Comparison of ENCODE assay signal across 32 cellular contexts in genomic region chr18:63247506-63248394, GRCh38.
DNase-seq lines count a peak whose midpoint lies in the region; ATAC-seq and TF ChIP-seq lines count a peak whose summit lies in the region.
"Had no signal": no experiment of that assay in that cellular context is flagged by ENCODE, and none has a peak within 500 bp of the region (broad histone marks: within the 10 kb centered on the region; RNA-seq: fewer than 3 reads in every experiment).

No MANE protein-coding gene starts in this region.

- H3K4me3 ChIP-seq in right atrium auricular region, result no peak overlapping the region
- H3K4me3 ChIP-seq in esophagus squamous epithelium, result no peak overlapping the region
- no peak overlapping the region for H3K4me3 ChIP-seq in urinary bladder (ENCODE audit: low read depth, low read length)
- H3K4me3 ChIP-seq: mucosa of descending colon, SJCRH30, smooth muscle cell, upper lobe of right lung had no signal

- H3K27ac ChIP-seq in right atrium auricular region (peak overlapping the region in 1 of 2 donors; percentile 2), esophagus squamous epithelium (peak overlapping the region in 3 of 4 donors; percentile 34 to 50 (median 49)), urinary bladder (ENCODE audit: low read depth) (peak overlapping the region; percentile 45)
- H3K27ac ChIP-seq: SJCRH30, upper lobe of right lung, VCaP had no signal

- POLR2A ChIA-PET in HEK293T (lab: Yijun Ruan, JAX), result no interaction called here

- TF ChIP-seq POLR2A in esophagus squamous epithelium (IDR thresholded peaks at IDR 0.05), result no peak

- intact Hi-C loops in Right ventricle myocardium inferior (cut with DNase I), result no loop called here
- intact Hi-C loops in esophagus squamous epithelium (cut with DNase I), result no loop called here
- intact Hi-C loops in sciatic nerve (cut with DNase I), result no loop called here

- CTCF ChIA-PET in HEK293T (lab: Yijun Ruan, JAX), result no interaction called here

- ATAC-seq in Right ventricle myocardium inferior (peak; percentile 33), sciatic nerve (peak; percentile 62)
- ATAC-seq: activated CD4-positive, alpha-beta T cell treated with anti-CD3 and anti-CD28 coated beads for 36 hours; activated CD8-positive, alpha-beta T cell treated with anti-CD3 and anti-CD28 coated beads, Interleukin-2, amount 10 ng/mL, durations not matched to agents 7 days and 5 days; CD8-positive, alpha-beta T cell; esophagus mucosa; mucosa of descending colon; natural killer cell treated with Interleukin-12 subunit alpha and Interleukin-12 subunit beta and Interleukin-15 and Interleukin-18, amount 100 ng/mL, for 72 hours; upper lobe of right lung had no signal

- DNase-seq in Right ventricle myocardium inferior (ENCODE audit: missing footprints), result no peak
- DNase-seq in right atrium auricular region (ENCODE audit: low spot score), result no peak
- no peak for DNase-seq in esophagus squamous epithelium (lab: John Stamatoyannopoulos, UW)
- DNase-seq in sciatic nerve (ENCODE audit: low spot score), result no peak
- DNase-seq in GDM1 (lab: John Stamatoyannopoulos, UW), result no peak
- no peak for DNase-seq in HEK293T (ENCODE audit: extremely low spot score)
- DNase-seq in NCI-H226, result no peak
- DNase-seq: activated CD4-positive, alpha-beta T cell treated with anti-CD3 and anti-CD28 coated beads for 36 hours; activated CD8-positive, alpha-beta T cell treated with anti-CD3 and anti-CD28 coated beads, Interleukin-2, amount 10 ng/mL, durations not matched to agents 7 days and 5 days; activated effector memory CD4-positive, alpha-beta T cell treated with anti-CD3 and anti-CD28 coated beads, Interleukin-2, amount 50 U/mL, for 16 hours; CD8-positive, alpha-beta T cell; dermis blood vessel endothelial cell; endodermal cell; hypothalamus; IMR-90; mammary epithelial cell; mucosa of descending colon; NCI-H146; NCI-H2107; NCI-H446 treated with DMSO at 0.1 percent for 48 hours; NCI-H82; retina; SJCRH30; stimulated activated CD4-positive, alpha-beta T cell treated with anti-CD3 and anti-CD28 coated beads, Interleukin-2, amount 100 ng/mL, for 24 hours; SW 1271; T-helper 9 cell; upper lobe of right lung had no signal

- H3K36me3 ChIP-seq in right atrium auricular region (no peaks in the 10 kb centered on the region), esophagus squamous epithelium (no peaks in the 10 kb centered on the region), urinary bladder (ENCODE audit: insufficient read depth) (no peaks in the 10 kb centered on the region)
- H3K36me3 ChIP-seq: SJCRH30, upper lobe of right lung had no signal

- H3K4me1 ChIP-seq in right atrium auricular region (no peaks in the 10 kb centered on the region), esophagus squamous epithelium (peaks cover 0 to 8% (median 4%) of the 10 kb centered on the region in 3 donors), urinary bladder (ENCODE audit: insufficient read depth) (no peaks in the 10 kb centered on the region)
- H3K4me1 ChIP-seq: SJCRH30 had no signal

- H3K27me3 ChIP-seq in right atrium auricular region (no peaks in the 10 kb centered on the region), esophagus squamous epithelium (no peaks in the 10 kb centered on the region)
- H3K27me3 ChIP-seq: SJCRH30, upper lobe of right lung had no signal

- 82 to 83% methylated on average over 10 of the region's 10 CpGs for WGBS in esophagus squamous epithelium, 2 donors
- 78% methylated on average over 10 of the region's 10 CpGs for WGBS in urinary bladder

- H3K9me3 ChIP-seq in right atrium auricular region (no peaks in the 10 kb centered on the region), esophagus squamous epithelium (no peaks in the 10 kb centered on the region)
- H3K9me3 ChIP-seq: mucosa of descending colon, SJCRH30, upper lobe of right lung had no signal

- TF ChIP-seq CTCF in right atrium auricular region (IDR thresholded peaks at IDR 0.05) (no peak), esophagus squamous epithelium (IDR thresholded peaks at IDR 0.05) (no peak)

TF ChIP-seq in HEK293T, 16 proteins besides CTCF, POLR2A, EP300 and RAD21:
- no peak for TF ChIP-seq TARDBP (IDR thresholded peaks at IDR 0.05)
- no peak for TF ChIP-seq NFRKB (IDR thresholded peaks at IDR 0.05)
- TF ChIP-seq ELF4 (IDR thresholded peaks at IDR 0.05), result no peak
- TF ChIP-seq ARNT (IDR thresholded peaks at IDR 0.05), result no peak
- TF ChIP-seq FOXM1 (IDR thresholded peaks at IDR 0.05; ENCODE audit: borderline replicate concordance), result no peak
- TF ChIP-seq FOXA1 (IDR thresholded peaks at IDR 0.05), result no peak
- no peak for TF ChIP-seq SP1 (IDR thresholded peaks at IDR 0.05)
- TF ChIP-seq SUZ12 (IDR thresholded peaks at IDR 0.05), result no peak
- no peak for TF ChIP-seq FOXK2 (IDR thresholded peaks at IDR 0.05)
- no peak for TF ChIP-seq HDGF (IDR thresholded peaks at IDR 0.05; ENCODE audit: borderline replicate concordance)
- TF ChIP-seq PKNOX1 (IDR thresholded peaks at IDR 0.05), result no peak
- TF ChIP-seq LEF1 (IDR thresholded peaks at IDR 0.05; ENCODE audit: borderline replicate concordance), result no peak
- TF ChIP-seq L3MBTL2 (conservative IDR thresholded peaks at IDR 0.05), result no peak
